ENCODE assay signal across 16 cellular contexts in the genomic region with DNA sequence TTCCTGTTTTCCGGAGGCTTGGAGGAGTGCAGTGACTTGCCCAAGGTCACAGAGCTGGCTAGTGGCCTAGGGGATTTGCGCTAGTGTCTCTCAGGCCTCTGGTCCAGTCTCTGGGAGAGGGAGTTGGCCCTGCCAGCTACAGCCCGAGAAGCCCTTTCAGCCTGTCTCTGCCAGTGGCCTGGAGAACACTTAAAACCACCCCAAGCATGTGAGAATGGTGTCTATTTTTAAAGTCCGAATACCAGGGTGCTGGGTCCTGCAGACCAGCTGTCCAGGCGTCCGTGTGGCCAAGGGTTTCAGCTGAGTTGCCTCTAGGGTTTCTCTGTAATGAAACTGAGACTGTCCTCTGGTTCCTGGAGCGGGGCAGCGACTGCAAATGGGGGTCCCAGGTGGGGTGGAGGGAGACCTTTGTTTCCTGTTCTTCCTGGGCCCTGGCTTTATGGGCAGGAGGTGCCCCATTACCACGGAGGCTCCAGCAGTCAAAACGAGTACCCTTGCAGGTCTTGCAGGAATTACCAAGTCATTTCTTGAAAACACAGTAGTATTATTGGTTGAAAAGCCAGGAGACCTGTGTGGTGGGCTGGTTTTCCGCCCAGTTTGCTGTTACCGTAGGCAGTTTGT. TPM values are rescaled to one million over a fixed set of nuclear protein-coding genes. Genes with fewer than 3 reads are reported as not detected.
A peak's percentile ranks its signal among the peaks of the same experiment; 100 is the strongest.
DNase-seq lines count a peak whose midpoint lies in the region; ATAC-seq and TF ChIP-seq lines count a peak whose summit lies in the region.
"Had no signal": no experiment of that assay in that cellular context is flagged by ENCODE, and none has a peak within 500 bp of the region (broad histone marks: within the 10 kb centered on the region; RNA-seq: fewer than 3 reads in every experiment).

No MANE protein-coding gene starts in this region.

- H3K27me3 ChIP-seq in heart right ventricle (peaks cover 0 to 19% (median 0%) of the 10 kb centered on the region in 7 donors), parathyroid adenoma (ENCODE audit: control insufficient read depth, insufficient read depth, low read length) (no peaks in the 10 kb centered on the region), upper lobe of right lung (no peaks in the 10 kb centered on the region)
- H3K27me3 ChIP-seq: MG63 had no signal

- no peak overlapping the region for H3K9ac ChIP-seq in parathyroid adenoma

- H3K36me3 ChIP-seq in heart right ventricle (peaks cover 0 to 12% (median 0%) of the 10 kb centered on the region in 9 donors), parathyroid adenoma (ENCODE audit: control insufficient read depth, insufficient read depth, low read length) (no peaks in the 10 kb centered on the region), upper lobe of right lung (no peaks in the 10 kb centered on the region)
- H3K36me3 ChIP-seq: MG63 had no signal

- no peak overlapping the region for H3K27ac Mint-ChIP-seq in T-helper 17 cell
- no peak overlapping the region for H3K27ac Mint-ChIP-seq in stimulated activated naive CD8-positive, alpha-beta T cell treated with anti-CD3 and anti-CD28 coated beads, Interleukin-15, amount 100 ng/mL, for 72 hours
- H3K27ac Mint-ChIP-seq: endodermal cell had no signal

- peaks cover 5% of the 10 kb centered on the region for H3K27me3 Mint-ChIP-seq in T-helper 17 cell
- H3K27me3 Mint-ChIP-seq in stimulated activated naive CD8-positive, alpha-beta T cell treated with anti-CD3 and anti-CD28 coated beads, Interleukin-15, amount 100 ng/mL, for 72 hours, result peaks cover 9% of the 10 kb centered on the region

- peaks cover 0 to 48% (median 15%) of the 10 kb centered on the region in 9 donors for H3K4me1 ChIP-seq in heart right ventricle
- peaks cover 3% of the 10 kb centered on the region for H3K4me1 ChIP-seq in parathyroid adenoma
- peaks cover 5% of the 10 kb centered on the region for H3K4me1 ChIP-seq in upper lobe of right lung

- H2AFZ ChIP-seq in parathyroid adenoma, result no peak overlapping the region

- H3K4me3 ChIP-seq in heart right ventricle (peak overlapping the region in 6 of 10 donors; percentile 8 to 82 (median 48)), parathyroid adenoma (ENCODE audit: low read depth, low read length) (no peak overlapping the region), upper lobe of right lung (no peak overlapping the region)
- H3K4me3 ChIP-seq: MG63, mucosa of descending colon had no signal

- TF ChIP-seq CTCF in heart right ventricle (IDR thresholded peaks at IDR 0.05), result no peak
- no peak for TF ChIP-seq CTCF in parathyroid adenoma (IDR thresholded peaks at IDR 0.05)
- TF ChIP-seq CTCF in upper lobe of right lung (IDR thresholded peaks at IDR 0.05), result no peak

- no peaks in the 10 kb centered on the region for H3K36me3 Mint-ChIP-seq in T-helper 17 cell (ENCODE audit: low read depth)

- no peaks in the 10 kb centered on the region for H3K9me3 Mint-ChIP-seq in stimulated activated naive CD8-positive, alpha-beta T cell treated with anti-CD3 and anti-CD28 coated beads, Interleukin-15, amount 100 ng/mL, for 72 hours
- H3K9me3 Mint-ChIP-seq: endodermal cell had no signal

- no peak for ATAC-seq in T-helper 17 cell
- peak; percentile 17 to 72 (median 68) for ATAC-seq in heart right ventricle
- ATAC-seq in upper lobe of right lung, result peak; percentile 12
- ATAC-seq in stimulated activated naive CD8-positive, alpha-beta T cell treated with anti-CD3 and anti-CD28 coated beads, Interleukin-15, amount 100 ng/mL, for 72 hours, result no peak
- ATAC-seq in GM21786 (IDR thresholded peaks at IDR 0.05; ENCODE audit: unreplicated experiment), result no peak
- ATAC-seq: mucosa of descending colon had no signal

- WGBS in heart right ventricle, 2 donors, result 53 to 54% methylated on average over 12 of the region's 12 CpGs

- H3K9me3 ChIP-seq in T-helper 17 cell (ENCODE audit: control insufficient read depth, low read length, poor library complexity, severe bottlenecking) (no peaks in the 10 kb centered on the region), heart right ventricle (no peaks in the 10 kb centered on the region), parathyroid adenoma (ENCODE audit: control insufficient read depth, low read length) (no peaks in the 10 kb centered on the region), upper lobe of right lung (no peaks in the 10 kb centered on the region)
- H3K9me3 ChIP-seq: MG63, mucosa of descending colon had no signal

- H3K79me2 ChIP-seq in parathyroid adenoma, result no peaks in the 10 kb centered on the region

- H3K27ac ChIP-seq in heart right ventricle (peak overlapping the region in 9 of 10 donors; percentile 26 to 96 (median 92)), parathyroid adenoma (peak overlapping the region; percentile 45), upper lobe of right lung (no peak overlapping the region)
- H3K27ac ChIP-seq: WERI-Rb-1 had no signal

- peak overlapping the region; percentile 77 for H3K4me3 Mint-ChIP-seq in T-helper 17 cell
- no peak overlapping the region for H3K4me3 Mint-ChIP-seq in stimulated activated naive CD8-positive, alpha-beta T cell treated with anti-CD3 and anti-CD28 coated beads, Interleukin-15, amount 100 ng/mL, for 72 hours

- no peak overlapping the region for H3K4me2 ChIP-seq in parathyroid adenoma (ENCODE audit: low read length)

- intact Hi-C loops in heart right ventricle (cut with DNase I), result loop anchor here in 2 of 10 donors (5.0 to 10.0 kb wide), 2 partner anchors 39 to 46 kb away; a partner anchor contains a TSS
- intact Hi-C loops in upper lobe of right lung (cut with DNase I), result no loop called here

- peaks cover 12% of the 10 kb centered on the region for H3K4me1 Mint-ChIP-seq in T-helper 17 cell
- no peaks in the 10 kb centered on the region for H3K4me1 Mint-ChIP-seq in stimulated activated naive CD8-positive, alpha-beta T cell treated with anti-CD3 and anti-CD28 coated beads, Interleukin-15, amount 100 ng/mL, for 72 hours
- H3K4me1 Mint-ChIP-seq: endodermal cell had no signal

- DNase-seq in T-helper 17 cell, result no peak
- peak; percentile 40 to 42 for DNase-seq in heart right ventricle
- peak; percentile 61 for DNase-seq in upper lobe of right lung
- no peak for DNase-seq in stimulated activated naive CD8-positive, alpha-beta T cell treated with anti-CD3 and anti-CD28 coated beads, Interleukin-15, amount 100 ng/mL, for 72 hours
- DNase-seq in hippocampal formation (lab: John Stamatoyannopoulos, UW), result no peak
- DNase-seq: amygdala; MG63; mucosa of descending colon; stimulated activated CD4-positive, alpha-beta T cell treated with anti-CD3 and anti-CD28 coated beads, Interleukin-15, amount 100 ng/mL, for 24 hours; stimulated activated naive CD8-positive, alpha-beta T cell treated with anti-CD3 and anti-CD28 coated beads, Interleukin-15, Interleukin-2, amounts not matched to agents 100 U/mL and 50 U/mL, for 24 hours; T-helper 1 cell; WERI-Rb-1 had no signal

RNA-seq across cellular contexts. Expression of a gene that starts 2.2 kb away (rescaled TPM):
- total RNA-seq in T-helper 17 cell (1 to 10 TPM; 1.2 to 1.6 TPM), heart right ventricle (10 to 100 TPM; 46.9 to 99.0 (median 68.4) TPM), upper lobe of right lung (7.8 TPM)
- polyA plus RNA-seq in heart right ventricle, result 10 to 100 TPM in 1 of 2 donors, 1 to 10 TPM in 1; 9.2 to 39.5 TPM

RNA-seq across cellular contexts. Expression of a gene that starts 39.6 kb away (rescaled TPM):
- total RNA-seq in T-helper 17 cell (10 to 100 TPM in 1 of 2 donors, 1 to 10 TPM in 1; 2.8 to 54.0 TPM), heart right ventricle (1 to 10 TPM in 9 of 10 donors, under 1 TPM in 1; 0.68 to 6.9 (median 2.3) TPM), upper lobe of right lung (not detected)
- polyA plus RNA-seq in heart right ventricle, result 10 to 100 TPM in 1 of 2 donors, under 1 TPM in 1; 0.71 to 10.1 TPM
- total RNA-seq: chondrocyte, endodermal cell, mucosa of descending colon had no signal

RNA-seq across cellular contexts. Expression of a gene that starts 42.7 kb away (rescaled TPM):
- total RNA-seq in T-helper 17 cell (1,000 to 10,000 TPM; 3,315 to 3,401 TPM), heart right ventricle (1,000 to 10,000 TPM in 2 of 10 donors, 100 to 1,000 TPM in 8; 827 to 1,102 (median 884) TPM), upper lobe of right lung (1,191 TPM)
- 1,000 to 10,000 TPM; 1,113 to 2,488 TPM for polyA plus RNA-seq in heart right ventricle

Comparison
In these comparisons a context has a peak if more than half of its experiments do, and no peak if none do; other contexts are left out.
1. ATAC-seq: peak in heart right ventricle (8 of 8) and upper lobe of right lung (single experiment); none in T-helper 17 cell (single experiment), stimulated activated naive CD8-positive, alpha-beta T cell treated with anti-CD3 and anti-CD28 coated beads, Interleukin-15, amount 100 ng/mL, for 72 hours (single experiment) and GM21786 (single experiment).
2. DNase-seq: peak in heart right ventricle (2 of 2) and upper lobe of right lung (single experiment); none in T-helper 17 cell (0 of 3), stimulated activated naive CD8-positive, alpha-beta T cell treated with anti-CD3 and anti-CD28 coated beads, Interleukin-15, amount 100 ng/mL, for 72 hours (0 of 2) and hippocampal formation (0 of 2).
3. H3K4me3 ChIP-seq: peak in heart right ventricle (6 of 10); none in parathyroid adenoma (single experiment) and upper lobe of right lung (single experiment).